ENCODE assay signal across 1 cellular context in genomic region chr5:36202521-36202961, GRCh38.
A peak's percentile ranks its signal among the peaks of the same experiment; 100 is the strongest.
TF ChIP-seq lines count a peak whose summit lies in the region.

No MANE protein-coding gene starts in this region.

TF ChIP-seq in K562, 482 proteins besides CTCF, POLR2A, EP300 and RAD21:
- TF ChIP-seq USF2 (CRISPR knock-in tag; IDR thresholded peaks at IDR 0.05) (0 out of 2 replicates have a peak, but pooled peaks have one; percentile 16), TFE3 (CRISPR knock-in tag; IDR thresholded peaks at IDR 0.05) (peak; percentile 85), CHD7 (IDR thresholded peaks at IDR 0.05; ENCODE audit: low read depth, low read length) (no peak)
